13 cellular contexts compared by ENCODE assay signal in genomic region chr22:45216133-45217003, GRCh38. TPM values are rescaled to one million over a fixed set of nuclear protein-coding genes. Genes with fewer than 3 reads are reported as not detected.
A peak's percentile ranks its signal among the peaks of the same experiment; 100 is the strongest.
DNase-seq lines count a peak whose midpoint lies in the region; ATAC-seq and TF ChIP-seq lines count a peak whose summit lies in the region.
"Had no signal": no experiment of that assay in that cellular context is flagged by ENCODE, and none has a peak within 500 bp of the region (broad histone marks: within the 10 kb centered on the region; RNA-seq: fewer than 3 reads in every experiment).

No MANE protein-coding gene starts in this region.

- H3K36me3 Mint-ChIP-seq in WTC11 = no peaks in the 10 kb centered on the region

- peaks cover 29% of the 10 kb centered on the region for H3K4me1 Mint-ChIP-seq in WTC11
- H3K4me1 Mint-ChIP-seq in stimulated activated naive CD8-positive, alpha-beta T cell treated with anti-CD3 and anti-CD28 coated beads, Interleukin-15, amount 100 ng/mL, for 72 hours = peaks cover 13% of the 10 kb centered on the region

- ATAC-seq in WTC11 (peak; percentile 77), HG03457 (IDR thresholded peaks at IDR 0.05; ENCODE audit: unreplicated experiment) (no peak), GM18858 (IDR thresholded peaks at IDR 0.05; ENCODE audit: unreplicated experiment) (no peak)
- ATAC-seq in stimulated activated naive CD8-positive, alpha-beta T cell treated with anti-CD3 and anti-CD28 coated beads, Interleukin-15, amount 100 ng/mL, for 72 hours = no peak

- POLR2A ChIA-PET in WTC11 (lab: Charles Lee) = no interaction called here

- H3K27ac Mint-ChIP-seq in WTC11 = peak overlapping the region; percentile 61; the same call in 1 of the 2 replicates
- no peak overlapping the region for H3K27ac Mint-ChIP-seq in stimulated activated naive CD8-positive, alpha-beta T cell treated with anti-CD3 and anti-CD28 coated beads, Interleukin-15, amount 100 ng/mL, for 72 hours
- H3K27ac Mint-ChIP-seq: nephron had no signal

- H3K9me3 Mint-ChIP-seq in WTC11 = no peaks in the 10 kb centered on the region
- H3K9me3 Mint-ChIP-seq in stimulated activated naive CD8-positive, alpha-beta T cell treated with anti-CD3 and anti-CD28 coated beads, Interleukin-15, amount 100 ng/mL, for 72 hours = no peaks in the 10 kb centered on the region
- H3K9me3 Mint-ChIP-seq: nephron had no signal

- H3K9me3 ChIP-seq in osteoblast (ENCODE audit: low read depth, low read length) = no peaks in the 10 kb centered on the region
- H3K9me3 ChIP-seq: adrenal gland had no signal

- DNase-seq in ELF-1 (ENCODE audit: low read depth, low spot score) (peak; percentile 78), WTC11 (ENCODE audit: low spot score) (peak; percentile 54), fibroblast of the aortic adventitia (ENCODE audit: low read depth) (peak; percentile 36), osteoblast (ENCODE audit: insufficient read length, low spot score, missing footprints) (peak; percentile 85), DMS53 (lab: John Stamatoyannopoulos, UW) (no peak)
- no peak for DNase-seq in stimulated activated naive CD8-positive, alpha-beta T cell treated with anti-CD3 and anti-CD28 coated beads, Interleukin-15, amount 100 ng/mL, for 72 hours
- DNase-seq: GDM1, NCI-H345 had no signal

- no peak overlapping the region for H2AFZ ChIP-seq in osteoblast (ENCODE audit: low read length)

- no peak overlapping the region for H3K4me2 ChIP-seq in osteoblast (ENCODE audit: insufficient read depth, low read length)

- peaks cover 26% of the 10 kb centered on the region for H4K20me1 ChIP-seq in osteoblast (ENCODE audit: insufficient read depth, low read length)

- TF ChIP-seq CTCF in WTC11 (IDR thresholded peaks at IDR 0.05) (no peak), fibroblast of the aortic adventitia (IDR thresholded peaks at IDR 0.05; ENCODE audit: insufficient read depth, low read length) (no peak), osteoblast (IDR thresholded peaks at IDR 0.05; ENCODE audit: extremely low read depth, low read depth, low read length) (no peak)

- CTCF ChIA-PET in WTC11 (lab: Charles Lee) = interaction anchor here (0.6 to 3.4 kb wide), 2 partner anchors 8 to 448 kb away, joined by 3 to 36 read pairs; no protein-coding TSS in a partner anchor

- H3K4me3 ChIP-seq in fibroblast of the aortic adventitia (ENCODE audit: low read depth, low read length) (no peak overlapping the region), osteoblast (ENCODE audit: insufficient read depth, low read length) (no peak overlapping the region)
- H3K4me3 ChIP-seq: adrenal gland had no signal

- H3K79me2 ChIP-seq in osteoblast (ENCODE audit: insufficient read depth, low read length) = peaks cover 35% of the 10 kb centered on the region

- H3K4me3 Mint-ChIP-seq in WTC11 = no peak overlapping the region
- H3K4me3 Mint-ChIP-seq in stimulated activated naive CD8-positive, alpha-beta T cell treated with anti-CD3 and anti-CD28 coated beads, Interleukin-15, amount 100 ng/mL, for 72 hours = no peak overlapping the region
- H3K4me3 Mint-ChIP-seq: nephron had no signal

- no peaks in the 10 kb centered on the region for H3K27me3 Mint-ChIP-seq in WTC11 (ENCODE audit: low read depth)
- H3K27me3 Mint-ChIP-seq in stimulated activated naive CD8-positive, alpha-beta T cell treated with anti-CD3 and anti-CD28 coated beads, Interleukin-15, amount 100 ng/mL, for 72 hours = no peaks in the 10 kb centered on the region

- H3K36me3 ChIP-seq in osteoblast (ENCODE audit: insufficient read depth, low read length) = no peaks in the 10 kb centered on the region
- H3K36me3 ChIP-seq: adrenal gland had no signal

- H3K27me3 ChIP-seq in osteoblast (ENCODE audit: insufficient read depth, low read length) = no peaks in the 10 kb centered on the region
- H3K27me3 ChIP-seq: adrenal gland had no signal

- H3K4me1 ChIP-seq in osteoblast (ENCODE audit: insufficient read depth, low read length) = peaks cover 16% of the 10 kb centered on the region

- H3K27ac ChIP-seq in osteoblast (ENCODE audit: low read depth, low read length) = no peak overlapping the region
- H3K27ac ChIP-seq: adrenal gland, epithelial cell of prostate had no signal

TF ChIP-seq in WTC11, 78 proteins besides CTCF, POLR2A, EP300 and RAD21:
- no peak for TF ChIP-seq RORB (CRISPR knock-in tag; IDR thresholded peaks at IDR 0.05)
- TF ChIP-seq ZBTB43 (CRISPR knock-in tag; IDR thresholded peaks at IDR 0.05) = no peak
- no peak for TF ChIP-seq ATF3 (CRISPR knock-in tag; conservative IDR thresholded peaks at IDR 0.05)
- 0 out of 2 replicates have a peak, but pooled peaks have one; percentile 62 for TF ChIP-seq JUN (CRISPR knock-in tag; IDR thresholded peaks at IDR 0.05)
- TF ChIP-seq SMAD3 (CRISPR knock-in tag; IDR thresholded peaks at IDR 0.05; ENCODE audit: borderline replicate concordance) = no peak
- TF ChIP-seq FOXK1 (CRISPR knock-in tag; IDR thresholded peaks at IDR 0.05) = 0 out of 2 replicates have a peak, but pooled peaks have one; percentile 21
- 0 out of 2 replicates have a peak, but pooled peaks have one; percentile 25 for TF ChIP-seq E2F5 (CRISPR knock-in tag; IDR thresholded peaks at IDR 0.05)
- no peak for TF ChIP-seq KAT7 (CRISPR knock-in tag; IDR thresholded peaks at IDR 0.05; ENCODE audit: borderline replicate concordance)
- TF ChIP-seq ELF4 (CRISPR knock-in tag; IDR thresholded peaks at IDR 0.05; ENCODE audit: low read depth) = no peak
- TF ChIP-seq PRRX2 (CRISPR knock-in tag; IDR thresholded peaks at IDR 0.05) = no peak
- TF ChIP-seq ARID4B (CRISPR knock-in tag; IDR thresholded peaks at IDR 0.05; ENCODE audit: borderline replicate concordance) = 0 out of 2 replicates have a peak, but pooled peaks have one; percentile 53
- no peak for TF ChIP-seq SMAD4 (CRISPR knock-in tag; IDR thresholded peaks at IDR 0.05)
- TF ChIP-seq FOXP1 (CRISPR knock-in tag; IDR thresholded peaks at IDR 0.05; ENCODE audit: borderline replicate concordance) = 0 out of 2 replicates have a peak, but pooled peaks have one; percentile 51

RNA-seq across cellular contexts. Expression of gene KIAA0930, which starts 24.3 kb away (rescaled TPM):
- total RNA-seq in WTC11 (2021) (53.2 to 62.1 TPM (median 57.6 TPM) in 3 replicates), fibroblast of the aortic adventitia (ENCODE audit: low replicate concordance) (36.2 and 36.4 TPM in 2 replicates), osteoblast (31.8 and 43.4 TPM in 2 replicates)

RNA-seq across cellular contexts. Expression of gene NUP50, which starts 52.6 kb away (rescaled TPM):
- total RNA-seq in WTC11 (2021) (98.6 to 131 TPM (median 106 TPM) in 3 replicates), fibroblast of the aortic adventitia (ENCODE audit: low replicate concordance) (61.6 and 109 TPM in 2 replicates), osteoblast (34.8 and 54.3 TPM in 2 replicates)

Comparison
In these comparisons a context has a peak if more than half of its experiments do, and no peak if none do; other contexts are left out.
1. DNase-seq: peak in ELF-1 (single experiment), WTC11 (single experiment), fibroblast of the aortic adventitia (single experiment) and osteoblast (single experiment); none in stimulated activated naive CD8-positive, alpha-beta T cell treated with anti-CD3 and anti-CD28 coated beads, Interleukin-15, amount 100 ng/mL, for 72 hours (0 of 2) and DMS53 (single experiment).